8 cellular contexts compared by ENCODE assay signal in the genomic region with DNA sequence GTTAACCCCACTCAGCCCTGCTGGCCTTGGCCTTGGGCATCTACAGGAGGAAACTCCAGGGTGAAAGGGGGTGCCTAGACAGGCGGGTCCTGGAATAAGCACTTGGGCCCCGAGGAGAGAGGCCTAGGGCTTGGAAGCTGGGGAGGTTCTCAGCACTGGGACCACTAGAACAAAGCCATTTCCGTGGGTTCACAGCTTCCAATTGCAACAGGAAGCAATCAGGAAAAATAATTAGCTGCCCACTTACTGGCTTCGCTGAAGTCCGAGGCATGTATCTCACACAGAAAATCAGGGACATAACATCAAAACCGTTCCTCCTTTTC.
A peak's percentile ranks its signal among the peaks of the same experiment; 100 is the strongest.
DNase-seq lines count a peak whose midpoint lies in the region; ATAC-seq and TF ChIP-seq lines count a peak whose summit lies in the region.

No MANE protein-coding gene starts in this region.

- 26% methylated on average over 6 of the region's 6 CpGs for WGBS in esophagus muscularis mucosa

- H3K9ac ChIP-seq in PC-3 (ENCODE audit: low read length) = peak overlapping the region; percentile 79

- POLR2A ChIA-PET in PC-3 (lab: Charles Lee; ENCODE audit: unreplicated experiment) = no interaction called here
- POLR2A ChIA-PET in activated CD4-positive, alpha-beta memory T cell treated with anti-CD3 and anti-CD28 coated beads for 36 hours (lab: Charles Lee) = no interaction called here

- BruUV-seq in PC-3 (replicated peaks; lab: Mats Ljungman, UMichigan) = no TSS peak

- H3K4me1 ChIP-seq in PC-3 (ENCODE audit: insufficient read depth, low read length) (peaks cover 35% of the 10 kb centered on the region), esophagus muscularis mucosa (peaks cover 49 to 57% (median 56%) of the 10 kb centered on the region in 4 donors)

- H3K9me3 ChIP-seq in PC-3 (ENCODE audit: low read length) = no peaks in the 10 kb centered on the region
- no peaks in the 10 kb centered on the region for H3K9me3 ChIP-seq in esophagus muscularis mucosa

- H3K4me3 ChIP-seq in PC-3 (ENCODE audit: low read length) (peak overlapping the region; percentile 80), esophagus muscularis mucosa (peak overlapping the region; percentile 84 to 98 (median 92))

- H3K9me2 ChIP-seq in PC-3 (replicated peaks; ENCODE audit: low read length) = no peaks in the 10 kb centered on the region

- no peaks in the 10 kb centered on the region for H3K36me3 ChIP-seq in PC-3 (ENCODE audit: low read depth, low read length)
- no peaks in the 10 kb centered on the region for H3K36me3 ChIP-seq in esophagus muscularis mucosa

- H3K27me3 Mint-ChIP-seq in activated CD4-positive, alpha-beta memory T cell treated with anti-CD3 and anti-CD28 coated beads for 36 hours = no peaks in the 10 kb centered on the region

- no peak for TF ChIP-seq POLR2A in esophagus muscularis mucosa (IDR thresholded peaks at IDR 0.05; ENCODE audit: low read depth)

- ATAC-seq in PC-3 (no peak), GM21619 (IDR thresholded peaks at IDR 0.05; ENCODE audit: unreplicated experiment) (no peak)

- H4K20me1 ChIP-seq in PC-3 (ENCODE audit: low read length) = peaks cover 29% of the 10 kb centered on the region

- H3K27me3 ChIP-seq in PC-3 (ENCODE audit: low read length) (no peaks in the 10 kb centered on the region), esophagus muscularis mucosa (no peaks in the 10 kb centered on the region)

- no peaks in the 10 kb centered on the region for H3K9me3 Mint-ChIP-seq in activated CD4-positive, alpha-beta memory T cell treated with anti-CD3 and anti-CD28 coated beads for 36 hours

- peak overlapping the region; percentile 93 for H3K4me2 ChIP-seq in PC-3 (ENCODE audit: low read length)

- DNase-seq in Daoy (ENCODE audit: low read depth) = peak; percentile 18
- no peak for DNase-seq in PC-3
- DNase-seq in esophagus muscularis mucosa (ENCODE audit: extremely low spot score) = no peak
- peak; percentile 50 for DNase-seq in retina
- DNase-seq in stimulated activated CD4-positive, alpha-beta T cell treated with anti-CD3 and anti-CD28 coated beads, Interleukin-4, amount 100 ng/mL, for 1 hour = no peak
- DNase-seq in activated CD4-positive, alpha-beta memory T cell treated with anti-CD3 and anti-CD28 coated beads for 36 hours = no peak
- no peak for DNase-seq in COLO829 (ENCODE audit: low spot score)

- intact Hi-C loops in PC-3 (cut with micrococcal nuclease) = no loop called here
- intact Hi-C loops in esophagus muscularis mucosa (cut with DNase I) = no loop called here
- intact Hi-C loops in activated CD4-positive, alpha-beta memory T cell treated with anti-CD3 and anti-CD28 coated beads for 36 hours (cut with micrococcal nuclease) = loop anchor here (5.0 kb wide), 1 partner anchor 44 kb away; no protein-coding TSS in a partner anchor

- no peak overlapping the region for H3K4me3 Mint-ChIP-seq in activated CD4-positive, alpha-beta memory T cell treated with anti-CD3 and anti-CD28 coated beads for 36 hours

- TF ChIP-seq EP300 in esophagus muscularis mucosa (IDR thresholded peaks at IDR 0.05) = no peak

- H3K36me3 Mint-ChIP-seq in activated CD4-positive, alpha-beta memory T cell treated with anti-CD3 and anti-CD28 coated beads for 36 hours = no peaks in the 10 kb centered on the region

- H3K27ac Mint-ChIP-seq in activated CD4-positive, alpha-beta memory T cell treated with anti-CD3 and anti-CD28 coated beads for 36 hours = no peak overlapping the region

- H3K79me2 ChIP-seq in PC-3 (ENCODE audit: low read length) = peaks cover 72% of the 10 kb centered on the region

- H3F3A ChIP-seq in PC-3 (ENCODE audit: low read length, unreplicated experiment) = no peaks in the 10 kb centered on the region

- TF ChIP-seq CTCF in PC-3 (conservative IDR thresholded peaks at IDR 0.05; ENCODE audit: low read depth, low read length) (no peak), esophagus muscularis mucosa (IDR thresholded peaks at IDR 0.05) (no peak)

- CTCF ChIA-PET in PC-3 (lab: Charles Lee) = no interaction called here
- CTCF ChIA-PET in activated CD4-positive, alpha-beta memory T cell treated with anti-CD3 and anti-CD28 coated beads for 36 hours (lab: Charles Lee) = no interaction called here

- peaks cover 27% of the 10 kb centered on the region for H3K4me1 Mint-ChIP-seq in activated CD4-positive, alpha-beta memory T cell treated with anti-CD3 and anti-CD28 coated beads for 36 hours (ENCODE audit: low read depth)

- no peak overlapping the region for H2AFZ ChIP-seq in PC-3 (ENCODE audit: low read length)

- H3K27ac ChIP-seq in PC-3 (ENCODE audit: low read length) = peak overlapping the region; percentile 68
- H3K27ac ChIP-seq in esophagus muscularis mucosa (replicated peaks in 1 of 4) = peak overlapping the region; percentile 86 to 95 (median 94)

Comparison
In these comparisons a context has a peak if more than half of its experiments do, and no peak if none do; other contexts are left out.
1. DNase-seq: peak in Daoy (single experiment) and retina (single experiment); none in PC-3 (single experiment), esophagus muscularis mucosa (single experiment), stimulated activated CD4-positive, alpha-beta T cell treated with anti-CD3 and anti-CD28 coated beads, Interleukin-4, amount 100 ng/mL, for 1 hour (single experiment), activated CD4-positive, alpha-beta memory T cell treated with anti-CD3 and anti-CD28 coated beads for 36 hours (single experiment) and COLO829 (single experiment).